21 cellular contexts compared by ENCODE assay signal in genomic region chr16:69467531-69468204, GRCh38. TPM values are rescaled to one million over a fixed set of nuclear protein-coding genes. Genes with fewer than 3 reads are reported as not detected.
DNase-seq lines count a peak whose midpoint lies in the region; ATAC-seq, FAIRE-seq and TF ChIP-seq lines count a peak whose summit lies in the region.
"Had no signal": no experiment of that assay in that cellular context is flagged by ENCODE, and none has a peak within 500 bp of the region (broad histone marks: within the 10 kb centered on the region; RNA-seq: fewer than 3 reads in every experiment).

No MANE protein-coding gene starts in this region.

- peak overlapping the region in 2 of 4 donors; percentile 50 to 73 for H3K4me3 Mint-ChIP-seq in CD4-positive, CD25-positive, alpha-beta regulatory T cell
- no peak overlapping the region for H3K4me3 Mint-ChIP-seq in activated CD4-positive, alpha-beta T cell treated with anti-CD3 and anti-CD28 coated beads for 36 hours

- in situ Hi-C loops in HepG2 (cut with HindIII; ENCODE audit: extremely low pct_ligation_motif_present, low pct_unique_long_range_greater_than_20kb), result loop anchor here (5.0 kb wide), 1 partner anchor 70 kb away; no protein-coding TSS in a partner anchor

- peaks cover 41 to 79% (median 58%) of the 10 kb centered on the region in 4 donors for H3K4me1 Mint-ChIP-seq in CD4-positive, CD25-positive, alpha-beta regulatory T cell
- H3K4me1 Mint-ChIP-seq in activated CD4-positive, alpha-beta T cell treated with anti-CD3 and anti-CD28 coated beads for 36 hours, result peaks cover 60% of the 10 kb centered on the region

- peak in 1 of 2 experiments; percentile 24 for DNase-seq in A549 (ENCODE audit: low read depth in 1 of 2, low spot score in 1 of 2)
- no peak for DNase-seq in CD4-positive, CD25-positive, alpha-beta regulatory T cell
- DNase-seq in HepG2 (ENCODE audit: low spot score), result peak; percentile 52
- DNase-seq in GM10266 (ENCODE audit: extremely low spot score), result no peak
- DNase-seq in activated CD4-positive, alpha-beta T cell treated with anti-CD3 and anti-CD28 coated beads for 36 hours, result no peak
- DNase-seq in SK-N-SH, result no peak
- DNase-seq: AML-193; COR-L47; KG1; NCI-H1105 treated with DMSO at 0.1 percent for 48 hours; NCI-H1694; NCI-H510A; NCI-H748 treated with DMSO at 0.1 percent for 48 hours; NK-92 treated with Interleukin-12 subunit alpha and Interleukin-12 subunit beta, amount 100 ng/mL, for 24 hours; OCI-M1; SHP77 had no signal

- peak overlapping the region; percentile 60 to 82; a peak in 5 of 6 replicates for H3K27ac ChIP-seq in A549
- no peak overlapping the region for H3K27ac ChIP-seq in CD4-positive, CD25-positive, alpha-beta regulatory T cell (ENCODE audit: insufficient read depth, low read length, poor library complexity, severe bottlenecking)
- peak overlapping the region; percentile 63 for H3K27ac ChIP-seq in VCaP
- peak overlapping the region; percentile 82 for H3K27ac ChIP-seq in HepG2 (ENCODE audit: extremely low read length, insufficient read depth, low read length)
- H3K27ac ChIP-seq in SK-N-SH (ENCODE audit: low read depth in 2 of 2, low read length in 1 of 2), result no peak overlapping the region

- no peaks in the 10 kb centered on the region for H3K9me3 Mint-ChIP-seq in CD4-positive, CD25-positive, alpha-beta regulatory T cell
- H3K9me3 Mint-ChIP-seq in activated CD4-positive, alpha-beta T cell treated with anti-CD3 and anti-CD28 coated beads for 36 hours (ENCODE audit: low read depth), result no peaks in the 10 kb centered on the region

- no peak for TF ChIP-seq CTCF in A549 (IDR thresholded peaks at IDR 0.05)
- no peak for TF ChIP-seq CTCF in VCaP (conservative IDR thresholded peaks at IDR 0.05)
- TF ChIP-seq CTCF in HepG2 (CRISPR knock-in tag; IDR thresholded peaks at IDR 0.05), result no peak
- TF ChIP-seq CTCF in GM10266 (IDR thresholded peaks at IDR 0.05; ENCODE audit: control insufficient read depth, insufficient read depth, low read depth, missing control alignments), result no peak
- no peak for TF ChIP-seq CTCF in SK-N-SH (IDR thresholded peaks at IDR 0.05)

- no peak overlapping the region for H3K9ac ChIP-seq in HepG2 (ENCODE audit: insufficient read depth, low read depth, low read length)
- no peak overlapping the region for H3K9ac ChIP-seq in SK-N-SH

- peaks cover 4% of the 10 kb centered on the region for H3K36me3 ChIP-seq in CD4-positive, CD25-positive, alpha-beta regulatory T cell (ENCODE audit: control insufficient read depth, insufficient read depth, low read length)
- H3K36me3 ChIP-seq in HepG2 (replicated peaks in 1 of 2; ENCODE audit: control insufficient read depth in 1 of 2, insufficient read depth in 2 of 2, low read length in 2 of 2) (peaks cover 3 to 9% of the 10 kb centered on the region in 2 experiments; a peak in 4 of 5 replicates), SK-N-SH (replicated peaks in 1 of 2; ENCODE audit: control insufficient read depth in 1 of 2, insufficient read depth in 2 of 2, low read length in 1 of 2) (peaks cover 7 to 16% of the 10 kb centered on the region in 2 experiments)

- BruUV-seq in HepG2 (replicated peaks; lab: Mats Ljungman, UMichigan), result no TSS peak

- peaks cover 64% of the 10 kb centered on the region for H3K4me1 ChIP-seq in A549
- peaks cover 65% of the 10 kb centered on the region for H3K4me1 ChIP-seq in CD4-positive, CD25-positive, alpha-beta regulatory T cell (ENCODE audit: control insufficient read depth, insufficient read depth, low read length, poor library complexity, severe bottlenecking)
- peaks cover 84% of the 10 kb centered on the region for H3K4me1 ChIP-seq in HepG2 (ENCODE audit: insufficient read depth, low read length)
- H3K4me1 ChIP-seq in SK-N-SH (ENCODE audit: control insufficient read depth in 1 of 2, insufficient read depth in 2 of 2, low read depth in 1 of 2, low read length in 1 of 2), result peaks cover 8 to 27% of the 10 kb centered on the region in 2 experiments

- WGBS in A549 (ENCODE audit: missing lambda C conversion rate), result 75% methylated on average over 8 of the region's 8 CpGs
- 68% methylated on average over 8 of the region's 8 CpGs for WGBS in HepG2 (ENCODE audit: low lambda C conversion rate)
- WGBS in SK-N-SH (ENCODE audit: low lambda C conversion rate), result 84% methylated on average over 8 of the region's 8 CpGs

- peak overlapping the region; percentile 40 to 96 (median 65) for H3K27ac Mint-ChIP-seq in CD4-positive, CD25-positive, alpha-beta regulatory T cell
- no peak overlapping the region for H3K27ac Mint-ChIP-seq in activated CD4-positive, alpha-beta T cell treated with anti-CD3 and anti-CD28 coated beads for 36 hours

- CTCF ChIA-PET in A549 (lab: Yijun Ruan, JAX) (interaction anchor here (1.2 to 2.1 kb wide), 4 partner anchors 9 to 70 kb away, joined by 3 to 12 read pairs (median 6); no protein-coding TSS in a partner anchor), HepG2 (lab: Yijun Ruan, JAX; ENCODE audit: low intra/inter-chr PET ratio, low total read pairs) (no interaction called here), SK-N-SH (lab: Yijun Ruan, JAX) (interaction anchor here (0.6 kb wide), 1 partner anchor 210 kb away, joined by 3 read pairs; no protein-coding TSS in a partner anchor)
- CTCF ChIA-PET in activated CD4-positive, alpha-beta T cell treated with anti-CD3 and anti-CD28 coated beads for 36 hours (lab: Charles Lee), result interaction anchor here (1.1 kb wide), 1 partner anchor 241 kb away, joined by 3 read pairs; no protein-coding TSS in a partner anchor

- peaks cover 21% of the 10 kb centered on the region for H3F3A ChIP-seq in SK-N-SH (replicated peaks; ENCODE audit: insufficient read depth)

- peaks cover 20% of the 10 kb centered on the region for H3K36me3 Mint-ChIP-seq in CD4-positive, CD25-positive, alpha-beta regulatory T cell
- H3K36me3 Mint-ChIP-seq in activated CD4-positive, alpha-beta T cell treated with anti-CD3 and anti-CD28 coated beads for 36 hours (ENCODE audit: low read depth), result peaks cover 19% of the 10 kb centered on the region

- H3K27me3 ChIP-seq in CD4-positive, CD25-positive, alpha-beta regulatory T cell (ENCODE audit: control insufficient read depth, insufficient read depth, low read length), result no peaks in the 10 kb centered on the region
- H3K27me3 ChIP-seq in HepG2 (ENCODE audit: control insufficient read depth in 1 of 2, insufficient read depth in 2 of 2, low read length in 2 of 2) (no peaks in the 10 kb centered on the region), SK-N-SH (ENCODE audit: insufficient read depth) (no peaks in the 10 kb centered on the region)

- H4K20me1 ChIP-seq in HepG2 (ENCODE audit: insufficient read depth, low read length), result no peaks in the 10 kb centered on the region
- no peaks in the 10 kb centered on the region for H4K20me1 ChIP-seq in SK-N-SH (ENCODE audit: insufficient read depth)

- intact Hi-C loops in HepG2 (cut with micrococcal nuclease; ENCODE audit: unreplicated experiment), result loop anchor here (2.0 kb wide), 1 partner anchor 99 kb away; no protein-coding TSS in a partner anchor
- intact Hi-C loops in activated CD4-positive, alpha-beta T cell treated with anti-CD3 and anti-CD28 coated beads for 36 hours (cut with DNase I, micrococcal nuclease), result loop anchor here (2.0 to 5.0 kb wide), 3 partner anchors 23 to 70 kb away; no protein-coding TSS in a partner anchor

- no peak overlapping the region for H2AFZ ChIP-seq in HepG2 (ENCODE audit: low read length)
- H2AFZ ChIP-seq in SK-N-SH (ENCODE audit: low read depth), result no peak overlapping the region

- no peaks in the 10 kb centered on the region for H3K27me3 Mint-ChIP-seq in CD4-positive, CD25-positive, alpha-beta regulatory T cell
- H3K27me3 Mint-ChIP-seq in activated CD4-positive, alpha-beta T cell treated with anti-CD3 and anti-CD28 coated beads for 36 hours, result no peaks in the 10 kb centered on the region

- no peaks in the 10 kb centered on the region for H3K9me2 ChIP-seq in SK-N-SH

- H3K79me2 ChIP-seq in HepG2 (ENCODE audit: insufficient read depth, low read length), result peaks cover 3% of the 10 kb centered on the region
- no peaks in the 10 kb centered on the region for H3K79me2 ChIP-seq in SK-N-SH (ENCODE audit: insufficient read depth)

- no peak for TF ChIP-seq POLR2A in A549 (IDR thresholded peaks at IDR 0.05; ENCODE audit: low read length)
- no peak; a peak in 1 of 4 replicates for TF ChIP-seq POLR2A in HepG2 (IDR thresholded peaks at IDR 0.05; ENCODE audit: insufficient read depth in 1 of 2, low read depth in 2 of 2, low read length in 2 of 2)

- peak overlapping the region; percentile 59 for H3K4me2 ChIP-seq in A549
- peak overlapping the region; percentile 26; the same call in 1 of the 2 replicates for H3K4me2 ChIP-seq in HepG2 (ENCODE audit: low read depth, low read length)
- no peak overlapping the region for H3K4me2 ChIP-seq in SK-N-SH

- H3K9me3 ChIP-seq in A549 (no peaks in the 10 kb centered on the region), HepG2 (ENCODE audit: low read length) (no peaks in the 10 kb centered on the region), SK-N-SH (no peaks in the 10 kb centered on the region)
- no peaks in the 10 kb centered on the region for H3K9me3 ChIP-seq in CD4-positive, CD25-positive, alpha-beta regulatory T cell (ENCODE audit: control insufficient read depth in 2 of 2, low read length in 2 of 2)

- FAIRE-seq in A549 (lab: Jason Lieb, UNC) (no peak), HepG2 (lab: Jason Lieb, UNC) (no peak)
- FAIRE-seq: G401.6, H1 had no signal

- ATAC-seq in A549 (peak; percentile 43 to 44; a peak in 3 of 6 replicates), HepG2 (peak; percentile 30), GM18861 (IDR thresholded peaks at IDR 0.05; ENCODE audit: unreplicated experiment) (no peak)
- no peak for ATAC-seq in CD4-positive, CD25-positive, alpha-beta regulatory T cell (ENCODE audit: low read depth in 2 of 2)
- no peak for ATAC-seq in activated CD4-positive, alpha-beta T cell treated with anti-CD3 and anti-CD28 coated beads for 36 hours
- ATAC-seq: SK-N-SH treated with all-trans-retinoic acid at 6 μM for 48 hours had no signal

- TF ChIP-seq EP300 in A549 (IDR thresholded peaks at IDR 0.05) (no peak), HepG2 (IDR thresholded peaks at IDR 0.05; ENCODE audit: low read depth in 2 of 2, low read length in 2 of 2) (peak in 1 of 2 experiments; percentile 41; a peak in 1 of 4 replicates), HepG2 (CRISPR knock-in tag; IDR thresholded peaks at IDR 0.05; ENCODE audit: borderline replicate concordance) (no peak), SK-N-SH (IDR thresholded peaks at IDR 0.05; ENCODE audit: borderline replicate concordance in 1 of 2, low read depth in 1 of 2, low read length in 1 of 2) (no peak)

- POLR2A ChIA-PET in A549 (lab: Yijun Ruan, JAX) (no interaction called here), HepG2 (lab: Yijun Ruan, JAX) (interaction anchor here (0.6 to 5.7 kb wide), 5 partner anchors 24 to 256 kb away, joined by 3 to 52 read pairs (median 3); no protein-coding TSS in a partner anchor), SK-N-SH (lab: Yijun Ruan, JAX) (no interaction called here)
- POLR2A ChIA-PET in activated CD4-positive, alpha-beta T cell treated with anti-CD3 and anti-CD28 coated beads for 36 hours (lab: Charles Lee), result no interaction called here

- TF ChIP-seq RAD21 in A549 (conservative IDR thresholded peaks at IDR 0.05 in 1 of 2, IDR thresholded peaks at IDR 0.05 in 1 of 2) (no peak), HepG2 (CRISPR knock-in tag; IDR thresholded peaks at IDR 0.05) (no peak), SK-N-SH (IDR thresholded peaks at IDR 0.05; ENCODE audit: low read length) (no peak)

- no peak overlapping the region for H3K4me3 ChIP-seq in A549
- H3K4me3 ChIP-seq in CD4-positive, CD25-positive, alpha-beta regulatory T cell (ENCODE audit: low read depth, low read length), result peak overlapping the region; percentile 81
- no peak overlapping the region for H3K4me3 ChIP-seq in HepG2 (replicated peaks in 1 of 3; ENCODE audit: insufficient read depth in 1 of 3, low read depth in 2 of 3, low read length in 3 of 3)
- no peak overlapping the region for H3K4me3 ChIP-seq in SK-N-SH (ENCODE audit: low read depth in 2 of 2, low read length in 1 of 2)

RNA-seq across cellular contexts. Expression of gene CYB5B, which starts 43.2 kb away (rescaled TPM):
- polyA plus RNA-seq in A549 (2011; rRNA removed), result 477 and 583 TPM in 2 replicates
- polyA plus RNA-seq in A549 (2012; cell fraction: cytosol; rRNA removed), result 117 and 201 TPM in 2 replicates
- 48.0 and 91.3 TPM in 2 replicates for polyA plus RNA-seq in A549 (2012; cell fraction: nucleus; rRNA removed)
- polyA plus RNA-seq in A549 (2017; fragmentation: RNase III; extraction: RNeasy Plus Mini Kit Qiagen cat#74134 plus additional on column Dnase treatment), result 159 to 248 TPM (median 217 TPM) in 3 replicates
- 258 and 323 TPM in 2 replicates for polyA minus RNA-seq in A549 (2011; rRNA and poly(A)+ RNA removed)
- 52.7 TPM for total RNA-seq in CD4-positive, CD25-positive, alpha-beta regulatory T cell
- polyA plus RNA-seq in CD4-positive, CD25-positive, alpha-beta regulatory T cell, result 100 to 1,000 TPM; 166 to 213 (median 190) TPM
- 432 and 638 TPM in 2 replicates for total RNA-seq in HepG2 (2016; rRNA removed; fragmentation: Illumina TruSeq; extraction: Trizol)
- 65.6 and 75.3 TPM in 2 replicates for total RNA-seq in HepG2 (2016; cell fraction: cytosol; rRNA removed; fragmentation: Illumina TruSeq; extraction: Trizol; ENCODE audit: low read depth)
- total RNA-seq in HepG2 (2016; cell fraction: insoluble cytoplasmic fraction; rRNA removed; fragmentation: Illumina TruSeq; extraction: Trizol), result 436 and 657 TPM in 2 replicates
- 216 TPM in 2 replicates for total RNA-seq in HepG2 (2016; cell fraction: membrane; rRNA removed; fragmentation: Illumina TruSeq; extraction: Trizol)
- 130 and 153 TPM in 2 replicates for total RNA-seq in HepG2 (2016; cell fraction: nucleus; rRNA removed; fragmentation: Illumina TruSeq; extraction: Trizol)
- polyA plus RNA-seq in HepG2 (2011; rRNA removed), result 207 and 234 TPM in 2 replicates
- 139 and 166 TPM in 2 replicates for polyA plus RNA-seq in HepG2 (2011; cell fraction: cytosol; rRNA removed)
- 47.1 and 59.8 TPM in 2 replicates for polyA plus RNA-seq in HepG2 (2011; cell fraction: nucleus; rRNA removed)
- polyA plus RNA-seq in HepG2 (2012), result 126 and 167 TPM in 2 replicates
- polyA plus RNA-seq in HepG2 (2016; cell fraction: cytosol; fragmentation: Illumina TruSeq; extraction: Trizol; ENCODE audit: low read depth), result 67.1 and 71.7 TPM in 2 replicates
- polyA plus RNA-seq in HepG2 (2016; cell fraction: insoluble cytoplasmic fraction; fragmentation: Illumina TruSeq; extraction: Trizol; ENCODE audit: low read depth), result 674 and 738 TPM in 2 replicates
- polyA plus RNA-seq in HepG2 (2016; cell fraction: membrane; fragmentation: Illumina TruSeq; extraction: Trizol; ENCODE audit: low read depth), result 166 and 175 TPM in 2 replicates
- 241 and 258 TPM in 2 replicates for polyA plus RNA-seq in HepG2 (2016; cell fraction: nucleus; fragmentation: Illumina TruSeq; extraction: Trizol; ENCODE audit: insufficient read depth, low read depth)
- 211 and 254 TPM in 2 replicates for polyA minus RNA-seq in HepG2 (2011; rRNA and poly(A)+ RNA removed; ENCODE audit: low replicate concordance)
- 91.9 and 119 TPM in 2 replicates for polyA minus RNA-seq in HepG2 (2011; cell fraction: cytosol; rRNA and poly(A)+ RNA removed)
- polyA minus RNA-seq in HepG2 (2011; cell fraction: nucleus; rRNA and poly(A)+ RNA removed), result 108 and 125 TPM in 2 replicates
- 100 to 1,000 TPM; 158 to 187 TPM for total RNA-seq in activated CD4-positive, alpha-beta T cell treated with anti-CD3 and anti-CD28 coated beads for 36 hours
- 64.4 and 86.1 TPM in 2 replicates for polyA plus RNA-seq in SK-N-SH (2012; rRNA removed)
- polyA plus RNA-seq in SK-N-SH (2012; cell fraction: cytosol; rRNA removed), result 65.8 and 78.1 TPM in 2 replicates
- polyA plus RNA-seq in SK-N-SH (2012; cell fraction: nucleus; rRNA removed), result 15.2 and 43.7 TPM in 2 replicates

Comparison
In these comparisons a context has a peak if more than half of its experiments do, and no peak if none do; other contexts are left out.
1. ATAC-seq: peak in A549 (2 of 2) and HepG2 (single experiment); none in CD4-positive, CD25-positive, alpha-beta regulatory T cell (0 of 2), GM18861 (single experiment) and activated CD4-positive, alpha-beta T cell treated with anti-CD3 and anti-CD28 coated beads for 36 hours (single experiment).
2. H3K27ac ChIP-seq: peak in A549 (2 of 2), VCaP (single experiment) and HepG2 (single experiment); none in CD4-positive, CD25-positive, alpha-beta regulatory T cell (single experiment) and SK-N-SH (0 of 2).
3. Of the 38 proteins assayed by ChIP-seq in both HepG2 and A549: peak only in HepG2: FOSL2 and MAX; only in A549: none; in both: none; in neither: 35; mixed calls (peak in some experiments, not most) for 1.